Comparison of ENCODE assay signal across 8 cellular contexts in the genomic region with DNA sequence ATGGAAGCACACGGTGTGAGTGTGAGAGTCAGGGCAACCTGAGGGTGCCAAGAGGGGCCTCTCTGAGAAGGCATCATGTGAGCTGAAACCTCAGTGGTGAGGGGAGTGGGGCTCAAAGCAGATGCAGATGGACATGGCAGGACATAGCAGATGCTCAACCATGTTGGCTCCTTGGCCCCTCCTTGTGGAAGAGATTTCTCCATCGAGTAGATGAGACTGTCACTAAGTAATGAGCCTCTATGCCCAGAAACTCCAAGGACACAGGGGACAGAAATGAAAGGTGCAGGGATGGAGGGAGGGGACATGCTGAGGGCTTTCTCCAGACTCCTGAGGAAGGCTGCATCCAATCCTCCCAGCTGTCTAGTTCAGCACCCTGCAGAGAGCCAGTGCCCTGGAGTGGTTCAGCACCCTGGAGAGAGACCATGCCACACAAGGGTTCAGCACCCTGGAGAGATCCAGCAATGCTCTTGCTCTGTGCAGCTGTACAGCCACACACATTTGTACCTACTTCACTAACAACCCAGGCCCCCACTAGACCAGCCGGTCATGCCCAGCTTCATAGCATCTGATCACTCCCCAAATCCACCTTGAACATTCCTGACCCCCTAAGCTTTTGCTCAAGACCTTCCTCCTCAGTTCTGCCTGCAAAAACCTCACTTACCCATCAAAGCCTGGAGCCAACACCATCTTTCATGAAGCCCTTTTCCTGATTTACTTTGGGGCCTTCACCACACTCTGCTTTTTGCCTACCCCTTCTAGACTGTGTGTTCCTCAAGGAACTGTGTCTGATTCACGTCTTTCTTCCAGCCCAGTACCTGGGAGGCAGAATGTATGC.
DNase-seq lines count a peak whose midpoint lies in the region; ATAC-seq lines count a peak whose summit lies in the region.

No MANE protein-coding gene starts in this region.

- DNase-seq in activated naive CD4-positive, alpha-beta T cell treated with Interleukin-2 at 50 U/mL for 16 hours, result peak; percentile 4
- no peak for DNase-seq in activated naive CD4-positive, alpha-beta T cell (lab: John Stamatoyannopoulos, UW)
- DNase-seq in RPMI7951 (ENCODE audit: low read depth) (peak; percentile 70), dermis blood vessel endothelial cell (peak; percentile 83), midbrain (lab: John Stamatoyannopoulos, UW) (peak; percentile 56), ureter (ENCODE audit: low spot score) (peak; percentile 54)
- no peak for DNase-seq in effector CD8-positive, alpha-beta T cell (lab: John Stamatoyannopoulos, UW)

- no peak for ATAC-seq in HG02642 (IDR thresholded peaks at IDR 0.05; ENCODE audit: poor library complexity, unreplicated experiment)

Comparison
In these comparisons a context has a peak if more than half of its experiments do, and no peak if none do; other contexts are left out.
1. DNase-seq: peak in activated naive CD4-positive, alpha-beta T cell treated with Interleukin-2 at 50 U/mL for 16 hours (single experiment), RPMI7951 (single experiment), dermis blood vessel endothelial cell (single experiment), midbrain (single experiment) and ureter (single experiment); none in activated naive CD4-positive, alpha-beta T cell (0 of 4) and effector CD8-positive, alpha-beta T cell (single experiment).